ENCODE assay signal across 9 cellular contexts in genomic region chr6:169589699-169590257, GRCh38.
DNase-seq lines count a peak whose midpoint lies in the region; ATAC-seq, FAIRE-seq and TF ChIP-seq lines count a peak whose summit lies in the region.
"Had no signal": no experiment of that assay in that cellular context is flagged by ENCODE, and none has a peak within 500 bp of the region (broad histone marks: within the 10 kb centered on the region; RNA-seq: fewer than 3 reads in every experiment).

No MANE protein-coding gene starts in this region.

- H3K4me1 ChIP-seq in GM12878 (ENCODE audit: control insufficient read depth, insufficient read depth, low read length) (peaks cover 17% of the 10 kb centered on the region), smooth muscle cell (ENCODE audit: low read depth) (no peaks in the 10 kb centered on the region)

- POLR2A ChIA-PET in GM12878 (lab: Charles Lee), result no interaction called here

- no peak for TF ChIP-seq RAD21 in GM12878 (IDR thresholded peaks at IDR 0.05; ENCODE audit: insufficient read depth, low read depth, low read length)

- peak; percentile 66 for ATAC-seq in GM19468 (IDR thresholded peaks at IDR 0.05; ENCODE audit: extremely low read depth, unreplicated experiment)
- peak; percentile 67 for ATAC-seq in HG03521 (IDR thresholded peaks at IDR 0.05; ENCODE audit: unreplicated experiment)
- ATAC-seq in GM12878, result peak; percentile 59

- no peaks in the 10 kb centered on the region for H4K20me1 ChIP-seq in GM12878 (ENCODE audit: control insufficient read depth, insufficient read depth)
- H4K20me1 ChIP-seq in smooth muscle cell (ENCODE audit: low read depth), result no peaks in the 10 kb centered on the region

- SMC1A ChIA-PET in GM12878 (lab: Charles Lee; ENCODE audit: uncharacterized antibody, unreplicated experiment), result no interaction called here

- H3K36me3 ChIP-seq in GM12878 (ENCODE audit: control insufficient read depth in 2 of 2, insufficient read depth in 2 of 2, low read length in 1 of 2) (no peaks in the 10 kb centered on the region), smooth muscle cell (ENCODE audit: low read depth) (no peaks in the 10 kb centered on the region)

- H3K27me3 ChIP-seq in GM12878 (replicated peaks in 1 of 2; ENCODE audit: control insufficient read depth in 2 of 2, insufficient read depth in 2 of 2, low read length in 1 of 2) (no peaks in the 10 kb centered on the region), smooth muscle cell (ENCODE audit: low read depth) (no peaks in the 10 kb centered on the region)

- H2AFZ ChIP-seq in GM12878 (ENCODE audit: control insufficient read depth, low read depth, low read length), result peak overlapping the region; percentile 26; the same call in 1 of the 2 replicates
- no peak overlapping the region for H2AFZ ChIP-seq in smooth muscle cell (ENCODE audit: low read depth)

- TF ChIP-seq POLR2A in GM12878 (IDR thresholded peaks at IDR 0.05; ENCODE audit: low read depth, low read length), result no peak

- no peaks in the 10 kb centered on the region for H3F3A ChIP-seq in smooth muscle cell (ENCODE audit: low read depth)

- FAIRE-seq in GM12878 (lab: Jason Lieb, UNC) (peak; percentile 38), frontal cortex (lab: Jason Lieb, UNC) (no peak)

- WGBS in GM12878 (ENCODE audit: insufficient coverage, insufficient replicate concordance, low lambda C conversion rate, missing lambda C conversion rate), result under 1% methylated on average over 6 of the region's 6 CpGs
- 60% methylated on average over 6 of the region's 6 CpGs for WGBS in smooth muscle cell (ENCODE audit: low lambda C conversion rate)

- RAD21 ChIA-PET in GM12878 (lab: Charles Lee; ENCODE audit: unreplicated experiment), result no interaction called here

- in situ Hi-C loops in GM12878 (cut with MboI), result no loop called here

- H3K79me2 ChIP-seq in GM12878 (ENCODE audit: control insufficient read depth, insufficient read depth, low read length), result no peaks in the 10 kb centered on the region
- H3K79me2 ChIP-seq in smooth muscle cell (ENCODE audit: low read depth), result no peaks in the 10 kb centered on the region

- BruUV-seq in GM12878 (replicated peaks; lab: Mats Ljungman, UMichigan), result no TSS peak

- TF ChIP-seq CTCF in GM12878 (IDR thresholded peaks at IDR 0.05 in 2 of 3, conservative IDR thresholded peaks at IDR 0.05 in 1 of 3; ENCODE audit: control insufficient read depth in 2 of 3, extremely low read depth in 1 of 3, insufficient read depth in 1 of 3, low read depth in 3 of 3, low read length in 3 of 3), result no peak
- TF ChIP-seq CTCF in smooth muscle cell (IDR thresholded peaks at IDR 0.05; ENCODE audit: borderline replicate concordance, insufficient read depth, poor library complexity, severe bottlenecking), result no peak

- H3K4me3 ChIP-seq in GM12878, result no peak overlapping the region
- no peak overlapping the region for H3K4me3 ChIP-seq in smooth muscle cell

- peak; percentile 67 for DNase-seq in DMS79 treated with DMSO at 0.1 percent for 48 hours (lab: John Stamatoyannopoulos, UW)
- no peak for DNase-seq in GM12878 (ENCODE audit: low read depth, low spot score)
- no peak for DNase-seq in smooth muscle cell (lab: John Stamatoyannopoulos, UW; ENCODE audit: unreplicated experiment)
- no peak for DNase-seq in T-helper 9 cell
- DNase-seq in frontal cortex (ENCODE audit: low spot score in 2 of 2), result no peak
- no peak for DNase-seq in mesenteric fat pad (ENCODE audit: low spot score)

- H3K9me3 ChIP-seq in GM12878 (replicated peaks; ENCODE audit: control insufficient read depth, insufficient read depth, low read length) (no peaks in the 10 kb centered on the region), smooth muscle cell (replicated peaks; ENCODE audit: low read depth) (peaks cover 2% of the 10 kb centered on the region)

- H3K27ac ChIP-seq in GM12878 (ENCODE audit: control insufficient read depth, insufficient read depth) (peak overlapping the region; percentile 37), smooth muscle cell (ENCODE audit: low read depth) (peak overlapping the region; percentile 17)
- H3K27ac ChIP-seq: HL-60 had no signal

- no peak for TF ChIP-seq EP300 in GM12878 (IDR thresholded peaks at IDR 0.05; ENCODE audit: borderline replicate concordance in 1 of 2, control insufficient read depth in 1 of 2, low read depth in 2 of 2, low read length in 2 of 2)

- intact Hi-C loops in GM12878 (cut with micrococcal nuclease; ENCODE audit: unreplicated experiment), result no loop called here

- CTCF ChIA-PET in GM12878 (lab: Yijun Ruan, JAX), result no interaction called here

- H3K9ac ChIP-seq in GM12878 (ENCODE audit: control insufficient read depth, insufficient read depth, low read length) (no peak overlapping the region), smooth muscle cell (ENCODE audit: low read depth) (no peak overlapping the region)

- peak overlapping the region; percentile 47 for H3K4me2 ChIP-seq in GM12878 (ENCODE audit: control insufficient read depth, insufficient read depth)
- H3K4me2 ChIP-seq in smooth muscle cell, result peak overlapping the region; percentile 60

TF ChIP-seq in GM12878, 131 proteins besides CTCF, POLR2A, EP300 and RAD21:
- peak; percentile 31; the same call in 1 of the 2 replicates for TF ChIP-seq BCL11A (IDR thresholded peaks at IDR 0.05; ENCODE audit: low read depth, low read length)
- TF ChIP-seq ATF2 (IDR thresholded peaks at IDR 0.05; ENCODE audit: low read length), result 0 out of 2 replicates have a peak, but pooled peaks have one; percentile 8
- TF ChIP-seq BHLHE40 (IDR thresholded peaks at IDR 0.05; ENCODE audit: borderline replicate concordance in 1 of 2, low read depth in 2 of 2, low read length in 1 of 2), result peak; percentile 4 to 77; a peak in 2 of 4 replicates
- no peak for TF ChIP-seq SMC3 (IDR thresholded peaks at IDR 0.05; ENCODE audit: borderline replicate concordance, low read length)
- TF ChIP-seq HDAC6 (IDR thresholded peaks at IDR 0.05; ENCODE audit: unreplicated experiment), result no peak
- 0 out of 2 replicates have a peak, but pooled peaks have one; percentile 15 for TF ChIP-seq GABPA (IDR thresholded peaks at IDR 0.05; ENCODE audit: low read depth)
- peak; percentile 78 for TF ChIP-seq MTA2 (IDR thresholded peaks at IDR 0.05; ENCODE audit: low read depth)
- TF ChIP-seq NFIC (IDR thresholded peaks at IDR 0.05; ENCODE audit: low read depth, low read length), result peak; percentile 27; the same call in 1 of the 2 replicates
- TF ChIP-seq FOXM1 (IDR thresholded peaks at IDR 0.05; ENCODE audit: low read depth, low read length), result 0 out of 2 replicates have a peak, but pooled peaks have one; percentile 20
- TF ChIP-seq SPI1 (IDR thresholded peaks at IDR 0.05; ENCODE audit: borderline replicate concordance, insufficient read depth, low read depth, low read length), result 0 out of 2 replicates have a peak, but pooled peaks have one; percentile 13
- no peak for TF ChIP-seq WRNIP1 (IDR thresholded peaks at IDR 0.05; ENCODE audit: borderline replicate concordance, low read depth, low read length)
- peak; percentile 52 for TF ChIP-seq RUNX3 (IDR thresholded peaks at IDR 0.05; ENCODE audit: low read length)
- no peak for TF ChIP-seq TAF1 (IDR thresholded peaks at IDR 0.05; ENCODE audit: borderline replicate concordance, low read depth, low read length)
TF ChIP-seq in GM12878: peak in this region for 9.
